In genomic region chr20:49259284-49259683, GRCh38 we compare ENCODE assay signal across 16 cellular contexts.
"Had no signal": no experiment of that assay in that cellular context is flagged by ENCODE, and none has a peak within 500 bp of the region (broad histone marks: within the 10 kb centered on the region; RNA-seq: fewer than 3 reads in every experiment).

No MANE protein-coding gene starts in this region.

- H3K4me1 Mint-ChIP-seq: immature natural killer cell, nephron progenitor cell had no signal

- H3K9me3 ChIP-seq: left ventricle myocardium inferior, sigmoid colon, SJCRH30, tibial artery had no signal

- H3K4me1 ChIP-seq: left ventricle myocardium inferior, sigmoid colon, tibial artery had no signal

- DNase-seq: activated CD8-positive, alpha-beta memory T cell treated with anti-CD3 and anti-CD28 coated beads for 24 hours; activated gamma-delta T cell; cerebellar nuclear complex; cortex of kidney; effector CD8-positive, alpha-beta T cell; immature natural killer cell; kidney glomerular epithelial cell; left ventricle myocardium inferior; nephron progenitor cell; nucleus accumbens; sigmoid colon; SJCRH30; stimulated activated CD4-positive, alpha-beta T cell treated with anti-CD3 and anti-CD28 coated beads, Interleukin-4, amount 100 ng/mL, for 4 hours; stimulated activated naive B cell treated with anti-CD40 and anti-IgM and Interleukin-4, amounts not matched to agents 10 μg/mL and 1 μg/mL and 100 μg/mL, for 72 hours; substantia nigra; tibial artery had no signal

- H3K9me3 Mint-ChIP-seq: immature natural killer cell; nephron progenitor cell; stimulated activated naive B cell treated with anti-CD40 and anti-IgM and Interleukin-4, amounts not matched to agents 10 μg/mL and 1 μg/mL and 100 μg/mL, for 72 hours had no signal

- H3K27me3 Mint-ChIP-seq: stimulated activated naive B cell treated with anti-CD40 and anti-IgM and Interleukin-4, amounts not matched to agents 10 μg/mL and 1 μg/mL and 100 μg/mL, for 72 hours had no signal

- H3K4me3 Mint-ChIP-seq: immature natural killer cell; nephron progenitor cell; stimulated activated naive B cell treated with anti-CD40 and anti-IgM and Interleukin-4, amounts not matched to agents 10 μg/mL and 1 μg/mL and 100 μg/mL, for 72 hours had no signal

- H3K27ac ChIP-seq: left ventricle myocardium inferior, sigmoid colon, SJCRH30, tibial artery had no signal

- ATAC-seq: stimulated activated naive B cell treated with anti-CD40 and anti-IgM and Interleukin-4, amounts not matched to agents 10 μg/mL and 1 μg/mL and 100 μg/mL, for 72 hours had no signal

- H3K27me3 ChIP-seq: sigmoid colon, SJCRH30, tibial artery had no signal

- H3K4me3 ChIP-seq: left ventricle myocardium inferior, sigmoid colon, SJCRH30, tibial artery had no signal

- H3K27ac Mint-ChIP-seq: immature natural killer cell; nephron progenitor cell; stimulated activated naive B cell treated with anti-CD40 and anti-IgM and Interleukin-4, amounts not matched to agents 10 μg/mL and 1 μg/mL and 100 μg/mL, for 72 hours had no signal
